Comparison of ENCODE assay signal across 9 cellular contexts in the genomic region with DNA sequence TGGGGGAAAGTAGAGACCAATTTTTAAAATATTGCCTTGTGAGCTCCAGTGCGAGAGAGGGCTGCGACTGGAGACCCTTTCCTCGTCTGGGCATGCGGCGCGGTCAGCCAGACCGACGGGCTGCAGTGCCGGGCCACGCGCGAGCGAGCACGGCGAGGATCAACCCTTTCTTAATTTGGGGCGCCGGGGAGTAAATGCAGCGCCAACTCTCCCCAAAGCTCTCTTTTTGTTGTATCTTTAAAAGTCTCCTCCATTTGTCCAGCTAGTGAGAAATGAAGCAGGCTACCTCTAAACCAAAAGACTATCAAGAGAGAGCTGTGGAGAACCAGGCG. TPM values are rescaled to one million over a fixed set of nuclear protein-coding genes. Genes with fewer than 3 reads are reported as not detected.
A peak's percentile ranks its signal among the peaks of the same experiment; 100 is the strongest.
DNase-seq lines count a peak whose midpoint lies in the region; ATAC-seq and TF ChIP-seq lines count a peak whose summit lies in the region.
"Had no signal": no experiment of that assay in that cellular context is flagged by ENCODE, and none has a peak within 500 bp of the region (broad histone marks: within the 10 kb centered on the region; RNA-seq: fewer than 3 reads in every experiment).

No MANE protein-coding gene starts in this region.

- H3K27me3 ChIP-seq in SJCRH30: no peaks in the 10 kb centered on the region
- peaks cover 39 to 100% (median 61%) of the 10 kb centered on the region in 4 donors for H3K27me3 ChIP-seq in esophagus squamous epithelium
- H3K27me3 ChIP-seq in skeletal muscle satellite cell (ENCODE audit: control insufficient read depth, insufficient read depth, low read length): no peaks in the 10 kb centered on the region

- H3K36me3 ChIP-seq in SJCRH30 (peaks cover 48% of the 10 kb centered on the region), esophagus squamous epithelium (no peaks in the 10 kb centered on the region), skeletal muscle satellite cell (ENCODE audit: insufficient read depth, low read length) (peaks cover 57% of the 10 kb centered on the region)

- H3K4me1 ChIP-seq in SJCRH30 (peaks cover 10% of the 10 kb centered on the region), esophagus squamous epithelium (peaks cover 28 to 63% (median 30%) of the 10 kb centered on the region in 3 donors), skeletal muscle satellite cell (ENCODE audit: control insufficient read depth, insufficient read depth, low read length) (peaks cover 30% of the 10 kb centered on the region)

- no peak for TF ChIP-seq CTCF in esophagus squamous epithelium (IDR thresholded peaks at IDR 0.05)

- peak overlapping the region; percentile 81 for H3K4me3 ChIP-seq in SJCRH30
- peak overlapping the region in 3 of 4 donors; percentile 31 to 70 (median 53) for H3K4me3 ChIP-seq in esophagus squamous epithelium
- peak overlapping the region; percentile 94 for H3K4me3 ChIP-seq in skeletal muscle satellite cell (ENCODE audit: low read length)

- intact Hi-C loops in esophagus squamous epithelium (cut with DNase I): no loop called here

- DNase-seq in DMS53 (lab: John Stamatoyannopoulos, UW) (peak; percentile 49), DMS53 treated with DMSO at 0.1 percent for 48 hours (lab: John Stamatoyannopoulos, UW; ENCODE audit: unreplicated experiment) (no peak), SJCRH30 (peak in 1 of 2 experiments; percentile 33), esophagus squamous epithelium (lab: John Stamatoyannopoulos, UW) (no peak), NCI-H187 (lab: John Stamatoyannopoulos, UW) (no peak)
- DNase-seq: KG1 had no signal

- ATAC-seq in GM18909 (IDR thresholded peaks at IDR 0.05; ENCODE audit: poor library complexity, unreplicated experiment): no peak
- no peak for ATAC-seq in HG03432 (IDR thresholded peaks at IDR 0.05; ENCODE audit: unreplicated experiment)

- H3K27ac ChIP-seq in SJCRH30 (peak overlapping the region; percentile 69), esophagus squamous epithelium (no peak overlapping the region)

- TF ChIP-seq POLR2A in esophagus squamous epithelium (IDR thresholded peaks at IDR 0.05): no peak

- WGBS in esophagus squamous epithelium, 2 donors: 6 to 30% methylated on average over 13 to 14 of the region's 19 CpGs

- no peaks in the 10 kb centered on the region for H3K9me3 ChIP-seq in SJCRH30 (replicated peaks)
- H3K9me3 ChIP-seq in esophagus squamous epithelium: no peaks in the 10 kb centered on the region
- H3K9me3 ChIP-seq in skeletal muscle satellite cell (replicated peaks; ENCODE audit: low read length): no peaks in the 10 kb centered on the region

- peak overlapping the region; percentile 95 for H3K4me2 ChIP-seq in skeletal muscle satellite cell (ENCODE audit: low read length)

- peak overlapping the region; percentile 90 for H3K9ac ChIP-seq in skeletal muscle satellite cell (ENCODE audit: low read depth, low read length)

RNA-seq across cellular contexts. Expression of a gene that starts 1.5 kb away (rescaled TPM):
- 63.4 and 65.0 TPM in 2 replicates for total RNA-seq in SJCRH30 (2014; rRNA removed; shearing (Covaris generic))
- under 1 TPM in 1 of 4 donors, not detected in 3; 0.23 TPM for total RNA-seq in esophagus squamous epithelium
- 8.1 and 15.9 TPM in 2 replicates for total RNA-seq in skeletal muscle satellite cell (2012; rRNA removed)

Comparison
In these comparisons a context has a peak if more than half of its experiments do, and no peak if none do; other contexts are left out.
1. RNA of a gene that starts 1.5 kb away (total RNA-seq): 63.4 to 65.0 TPM in SJCRH30; 0.23 TPM in esophagus squamous epithelium; every median in the first group is over 10 times any median in the second.
2. Peak in every context shown above with its lines, with median percentiles within 50 percentile points of each other: H3K4me3 ChIP-seq.